Comparison of ENCODE assay signal across 23 cellular contexts in the genomic region with DNA sequence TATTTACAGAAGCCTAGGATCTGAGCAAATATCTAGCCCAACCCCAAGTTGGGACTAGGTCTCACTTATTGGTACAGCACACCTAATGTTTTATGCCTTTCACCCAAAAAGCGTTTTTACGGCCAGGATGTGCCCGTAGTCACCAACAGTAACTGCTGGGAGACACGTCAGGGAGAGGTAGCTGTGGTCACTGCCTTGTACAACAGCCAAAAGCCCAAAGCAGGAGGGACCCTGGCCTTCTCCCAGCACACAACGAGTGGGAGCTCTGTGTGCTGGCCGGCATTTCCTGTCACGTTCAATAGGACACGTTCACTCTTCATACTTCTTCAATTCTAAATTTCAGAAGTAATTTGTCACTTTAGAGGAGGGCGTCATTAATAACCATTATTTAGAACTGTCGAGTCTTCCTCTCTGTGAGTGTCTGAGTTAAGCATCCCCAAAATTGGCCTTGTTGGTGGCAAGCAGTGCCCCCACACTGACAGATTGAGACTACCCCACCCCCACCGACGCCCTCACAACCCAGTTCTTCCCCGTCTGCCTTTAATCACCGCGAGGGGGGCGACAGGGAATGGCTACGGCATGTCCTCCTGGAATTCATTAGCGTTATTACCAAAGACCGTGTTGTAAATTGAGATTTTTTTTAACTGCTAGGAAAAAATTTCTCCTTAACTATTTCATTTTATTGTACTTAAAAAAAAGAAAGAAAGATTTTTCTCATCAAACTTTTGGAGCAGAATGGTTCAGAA.
DNase-seq lines count a peak whose midpoint lies in the region; ATAC-seq and TF ChIP-seq lines count a peak whose summit lies in the region.
"Had no signal": no experiment of that assay in that cellular context is flagged by ENCODE, and none has a peak within 500 bp of the region (broad histone marks: within the 10 kb centered on the region; RNA-seq: fewer than 3 reads in every experiment).

No MANE protein-coding gene starts in this region.

- H3K36me3 ChIP-seq in hepatocyte (replicated peaks; ENCODE audit: insufficient read depth, low read depth), result no peaks in the 10 kb centered on the region
- peaks cover 11 to 16% of the 10 kb centered on the region in 2 experiments for H3K36me3 ChIP-seq in trophoblast cell (ENCODE audit: control insufficient read depth in 1 of 2, insufficient read depth in 2 of 2, low read length in 2 of 2)
- H3K36me3 ChIP-seq: prostate gland had no signal

- WGBS in hepatocyte (ENCODE audit: low lambda C conversion rate, missing lambda C conversion rate), result 63% methylated on average over 19 of the region's 19 CpGs
- no CpG with 5 or more reads among the region's 19 CpGs for WGBS in trophoblast cell (ENCODE audit: extremely low coverage, insufficient coverage, insufficient read length)

- peaks cover 27% of the 10 kb centered on the region for H3K4me1 Mint-ChIP-seq in type B pancreatic cell (ENCODE audit: unreplicated experiment)

- H4K20me1 ChIP-seq in hepatocyte (ENCODE audit: insufficient read depth, poor library complexity, severe bottlenecking), result no peaks in the 10 kb centered on the region

- H2AFZ ChIP-seq in hepatocyte (no peak overlapping the region), trophoblast cell (ENCODE audit: insufficient read depth, low read length, poor library complexity) (no peak overlapping the region)

- H2BK120ac ChIP-seq in trophoblast cell (ENCODE audit: insufficient read depth, low read length, poor library complexity), result no peak overlapping the region

- DNase-seq in AG08395 (ENCODE audit: low spot score) (peak; percentile 63), GM04504 (ENCODE audit: low read depth) (peak; percentile 32), astrocyte of the spinal cord (ENCODE audit: low read depth, low spot score) (peak; percentile 25), hepatocyte (ENCODE audit: low spot score) (no peak), NCI-H526 (lab: John Stamatoyannopoulos, UW) (no peak), trophoblast cell (no peak), type B pancreatic cell (ENCODE audit: extremely low spot score, unreplicated experiment) (no peak)
- DNase-seq: activated CD8-positive, alpha-beta T cell treated with anti-CD3 and anti-CD28 coated beads for 36 hours; activated effector memory CD4-positive, alpha-beta T cell treated with anti-CD3 and anti-CD28 coated beads, Interleukin-2, amount 50 U/mL, for 16 hours; activated T-cell treated with anti-CD3 and anti-CD28 coated beads for 4 hours; foreskin keratinocyte; immature natural killer cell; KBM-7; NCI-H748 treated with DMSO at 0.1 percent for 48 hours; OCI-M1; SIG-M5; stimulated activated CD4-positive, alpha-beta T cell treated with anti-CD3 and anti-CD28 coated beads, Interleukin-2, amount 100 ng/mL, for 24 hours; stimulated activated naive CD4-positive, alpha-beta T cell treated with Interleukin-2 at 50 U/mL for 16 hours; tibial artery had no signal

- TF ChIP-seq CTCF in astrocyte of the spinal cord (IDR thresholded peaks at IDR 0.05; ENCODE audit: low read depth, low read length), result no peak
- no peak for TF ChIP-seq CTCF in hepatocyte (IDR thresholded peaks at IDR 0.05; ENCODE audit: poor library complexity)
- no peak for TF ChIP-seq CTCF in type B pancreatic cell (conservative IDR thresholded peaks at IDR 0.05)

- ATAC-seq in HG02678 (IDR thresholded peaks at IDR 0.05; ENCODE audit: unreplicated experiment), result no peak
- ATAC-seq: activated CD4-positive, CD25-positive, alpha-beta regulatory T cell treated with anti-CD3 and anti-CD28 coated beads, Interleukin-2, amount 50 U/mL, for 24 hours; activated CD8-positive, alpha-beta T cell treated with anti-CD3 and anti-CD28 coated beads for 36 hours; foreskin keratinocyte had no signal

- H3K4me2 ChIP-seq in hepatocyte (peak overlapping the region; percentile 4), trophoblast cell (ENCODE audit: low read length) (no peak overlapping the region)

- no peak overlapping the region for H4K8ac ChIP-seq in trophoblast cell (ENCODE audit: low read depth, low read length)

- no peak overlapping the region for H3K14ac ChIP-seq in trophoblast cell (ENCODE audit: low read length)

- H3K36me3 Mint-ChIP-seq in type B pancreatic cell, result peaks cover 10% of the 10 kb centered on the region

- no peaks in the 10 kb centered on the region for H3K79me2 ChIP-seq in hepatocyte
- H3K79me2 ChIP-seq in trophoblast cell (ENCODE audit: control insufficient read depth, insufficient read depth, low read length, poor library complexity), result no peaks in the 10 kb centered on the region

- H3K9me2 ChIP-seq in hepatocyte (replicated peaks; ENCODE audit: insufficient read depth), result no peaks in the 10 kb centered on the region

- H3K27ac ChIP-seq in hepatocyte, result peak overlapping the region; percentile 45
- H3K27ac ChIP-seq in trophoblast cell (ENCODE audit: low read depth, low read length), result no peak overlapping the region
- H3K27ac ChIP-seq: C4-2B, foreskin keratinocyte, prostate gland, tibial artery had no signal

- H3K23ac ChIP-seq in trophoblast cell (ENCODE audit: low read length), result no peak overlapping the region

- no peak overlapping the region for H3K4ac ChIP-seq in trophoblast cell (ENCODE audit: low read depth, low read length)

- H4K91ac ChIP-seq in trophoblast cell (ENCODE audit: low read depth, low read length), result no peak overlapping the region

- no peak overlapping the region for H3K18ac ChIP-seq in trophoblast cell (ENCODE audit: low read length)

- no peak overlapping the region for H3K4me3 ChIP-seq in astrocyte of the spinal cord (ENCODE audit: low read depth, low read length)
- H3K4me3 ChIP-seq in hepatocyte, result no peak overlapping the region
- H3K4me3 ChIP-seq in trophoblast cell (ENCODE audit: low read depth, low read length), result no peak overlapping the region
- H3K4me3 ChIP-seq: prostate gland, tibial artery had no signal

- H3K9me3 Mint-ChIP-seq in type B pancreatic cell, result no peaks in the 10 kb centered on the region
- H3K9me3 Mint-ChIP-seq: activated CD8-positive, alpha-beta T cell treated with anti-CD3 and anti-CD28 coated beads for 36 hours; immature natural killer cell had no signal

- no peak overlapping the region for H3K9ac ChIP-seq in trophoblast cell (ENCODE audit: low read length)

- no peak overlapping the region for H2AK5ac ChIP-seq in trophoblast cell (ENCODE audit: low read length)

- H3K27me3 Mint-ChIP-seq in type B pancreatic cell, result no peaks in the 10 kb centered on the region
- H3K27me3 Mint-ChIP-seq: activated CD8-positive, alpha-beta T cell treated with anti-CD3 and anti-CD28 coated beads for 36 hours had no signal

- no peak overlapping the region for H2BK12ac ChIP-seq in trophoblast cell (ENCODE audit: low read length)

- H2BK5ac ChIP-seq in trophoblast cell (ENCODE audit: low read depth, low read length, poor library complexity), result no peak overlapping the region

- H3K79me1 ChIP-seq in trophoblast cell (ENCODE audit: low read length), result no peaks in the 10 kb centered on the region

- H4K12ac ChIP-seq in trophoblast cell (ENCODE audit: low read depth, low read length), result no peak overlapping the region

- H3K27me3 ChIP-seq in hepatocyte, result no peaks in the 10 kb centered on the region
- no peaks in the 10 kb centered on the region for H3K27me3 ChIP-seq in trophoblast cell (ENCODE audit: insufficient read depth, low read length)
- H3K27me3 ChIP-seq: foreskin keratinocyte, tibial artery had no signal

- in situ Hi-C loops in astrocyte of the spinal cord (cut with HindIII; ENCODE audit: low sequenced_read_pairs), result no loop called here

- no peaks in the 10 kb centered on the region for H3K9me3 ChIP-seq in hepatocyte (ENCODE audit: low read depth)
- H3K9me3 ChIP-seq in trophoblast cell (ENCODE audit: insufficient read depth, low read depth, low read length), result no peaks in the 10 kb centered on the region
- H3K9me3 ChIP-seq: prostate gland, tibial artery had no signal

- H3K27ac Mint-ChIP-seq in type B pancreatic cell, result no peak overlapping the region
- H3K27ac Mint-ChIP-seq: activated CD8-positive, alpha-beta T cell treated with anti-CD3 and anti-CD28 coated beads for 36 hours; immature natural killer cell had no signal

- H3K4me3 Mint-ChIP-seq in type B pancreatic cell, result no peak overlapping the region
- H3K4me3 Mint-ChIP-seq: activated CD8-positive, alpha-beta T cell treated with anti-CD3 and anti-CD28 coated beads for 36 hours; immature natural killer cell had no signal

- H3K4me1 ChIP-seq in hepatocyte (ENCODE audit: insufficient read depth) (peaks cover 3% of the 10 kb centered on the region), trophoblast cell (ENCODE audit: control insufficient read depth in 1 of 2, insufficient read depth in 2 of 2, low read length in 2 of 2) (peaks cover 0 to 3% of the 10 kb centered on the region in 2 experiments)
- H3K4me1 ChIP-seq: foreskin keratinocyte, prostate gland, tibial artery had no signal

Comparison
In these comparisons a context has a peak if more than half of its experiments do, and no peak if none do; other contexts are left out.
1. DNase-seq: peak in AG08395 (single experiment), GM04504 (single experiment) and astrocyte of the spinal cord (single experiment); none in hepatocyte (single experiment), NCI-H526 (0 of 2), trophoblast cell (0 of 2) and type B pancreatic cell (single experiment).